ENCODE assay signal across 19 cellular contexts in the genomic region with DNA sequence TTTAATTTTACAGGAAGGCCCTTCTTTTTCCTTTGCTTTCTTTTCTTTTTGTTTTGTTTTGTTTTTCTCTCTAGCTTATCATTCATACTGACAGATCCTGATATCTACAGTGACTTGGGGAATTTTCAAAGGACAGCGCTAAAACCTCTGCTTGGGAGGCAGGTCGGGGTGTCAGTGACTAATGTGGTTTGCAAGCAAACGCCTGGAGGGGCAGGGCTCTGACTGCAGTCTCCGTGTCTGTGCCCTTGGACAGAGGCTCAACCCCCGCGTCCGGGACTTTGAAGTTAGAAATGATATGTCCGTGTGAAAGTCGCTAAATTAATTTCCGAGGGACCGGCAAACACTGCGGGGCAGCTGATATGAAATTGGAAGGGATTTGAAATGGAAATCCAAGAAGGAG.
A peak's percentile ranks its signal among the peaks of the same experiment; 100 is the strongest.
DNase-seq lines count a peak whose midpoint lies in the region; ATAC-seq, FAIRE-seq and TF ChIP-seq lines count a peak whose summit lies in the region.
"Had no signal": no experiment of that assay in that cellular context is flagged by ENCODE, and none has a peak within 500 bp of the region (broad histone marks: within the 10 kb centered on the region; RNA-seq: fewer than 3 reads in every experiment).

No MANE protein-coding gene starts in this region.

- no peak for TF ChIP-seq EP300 in HepG2 (IDR thresholded peaks at IDR 0.05; ENCODE audit: low read depth in 2 of 2, low read length in 2 of 2)
- TF ChIP-seq EP300 in HepG2 (CRISPR knock-in tag; IDR thresholded peaks at IDR 0.05; ENCODE audit: borderline replicate concordance), result no peak

- H3K27me3 Mint-ChIP-seq in chondrocyte (ENCODE audit: low read depth), result no peaks in the 10 kb centered on the region

- H4K20me1 ChIP-seq in HepG2 (ENCODE audit: insufficient read depth, low read length) (no peaks in the 10 kb centered on the region), PC-9 (ENCODE audit: insufficient read depth) (no peaks in the 10 kb centered on the region)

- H3K9me3 ChIP-seq in HepG2 (ENCODE audit: low read length) (peaks cover 9% of the 10 kb centered on the region), right lobe of liver (no peaks in the 10 kb centered on the region), PC-9 (ENCODE audit: insufficient read depth, low read depth) (no peaks in the 10 kb centered on the region)

- no peaks in the 10 kb centered on the region for H3K9me2 ChIP-seq in PC-9 (ENCODE audit: insufficient read depth)

- 15% methylated on average over 12 of the region's 12 CpGs for WGBS in HepG2 (ENCODE audit: low lambda C conversion rate)
- 61% methylated on average over 12 of the region's 12 CpGs for WGBS in right lobe of liver (ENCODE audit: insufficient coverage, low coverage, low lambda C conversion rate, missing lambda C conversion rate)

- no peaks in the 10 kb centered on the region for H3K27me3 ChIP-seq in HepG2 (ENCODE audit: control insufficient read depth in 1 of 2, insufficient read depth in 2 of 2, low read length in 2 of 2)
- no peaks in the 10 kb centered on the region for H3K27me3 ChIP-seq in right lobe of liver
- peaks cover 18% of the 10 kb centered on the region; the same call in 1 of the 2 replicates for H3K27me3 ChIP-seq in PC-9 (ENCODE audit: insufficient read depth, low read depth)
- H3K27me3 ChIP-seq: tibial artery had no signal

- no peak overlapping the region for H3K27ac ChIP-seq in HepG2 (ENCODE audit: extremely low read length, insufficient read depth, low read length)
- H3K27ac ChIP-seq in right lobe of liver, result no peak overlapping the region
- no peak overlapping the region for H3K27ac ChIP-seq in PC-9
- H3K27ac ChIP-seq: tibial artery had no signal

- H3K4me2 ChIP-seq in HepG2 (ENCODE audit: low read depth, low read length), result no peak overlapping the region
- no peak overlapping the region for H3K4me2 ChIP-seq in PC-9

- H3F3A ChIP-seq in PC-9 (ENCODE audit: insufficient read depth, low read depth), result no peaks in the 10 kb centered on the region

- H3K4me3 Mint-ChIP-seq in chondrocyte (ENCODE audit: unreplicated experiment), result peak overlapping the region; percentile 70
- H3K4me3 Mint-ChIP-seq: neural crest cell had no signal

- no peak overlapping the region for H3K9ac ChIP-seq in HepG2 (ENCODE audit: insufficient read depth, low read depth, low read length)

- POLR2A ChIA-PET in HepG2 (lab: Yijun Ruan, JAX), result no interaction called here
- POLR2A ChIA-PET in PC-9 (lab: Charles Lee; ENCODE audit: unreplicated experiment), result no interaction called here

- TF ChIP-seq RAD21 in HepG2 (CRISPR knock-in tag; IDR thresholded peaks at IDR 0.05), result no peak

- no peaks in the 10 kb centered on the region for H3K9me3 Mint-ChIP-seq in chondrocyte (ENCODE audit: low read depth)

- CTCF ChIA-PET in HepG2 (lab: Yijun Ruan, JAX; ENCODE audit: low intra/inter-chr PET ratio, low total read pairs) (no interaction called here), PC-9 (lab: Charles Lee) (no interaction called here)

- BruUV-seq in HepG2 (replicated peaks; lab: Mats Ljungman, UMichigan) (no TSS peak), PC-9 (replicated peaks; lab: Mats Ljungman, UMichigan) (no TSS peak)

- H3K4me1 ChIP-seq in HepG2 (ENCODE audit: insufficient read depth, low read length) (peaks cover 15% of the 10 kb centered on the region), right lobe of liver (no peaks in the 10 kb centered on the region), PC-9 (replicated peaks; ENCODE audit: insufficient read depth) (no peaks in the 10 kb centered on the region)
- H3K4me1 ChIP-seq: tibial artery had no signal

- no peak for FAIRE-seq in HepG2 (lab: Jason Lieb, UNC)
- FAIRE-seq in urothelium cell line (lab: Jason Lieb, UNC), result no peak
- FAIRE-seq: GM12892 had no signal

- peak; percentile 85 for ATAC-seq in HepG2
- ATAC-seq in right lobe of liver, result no peak

- peaks cover 12% of the 10 kb centered on the region for H3K4me1 Mint-ChIP-seq in chondrocyte (ENCODE audit: low read depth)

- peak overlapping the region; percentile 34 for H3K27ac Mint-ChIP-seq in chondrocyte (ENCODE audit: unreplicated experiment)
- H3K27ac Mint-ChIP-seq: activated T-helper 2 cell treated with anti-CD3 and anti-CD28 coated beads, Interferon-gamma antibody, Interleukin-2, Interleukin-4, amounts not matched to agents 10 μg/mL and 5 μg/mL and 100 μg/mL, durations not matched to agents 14 hours and 24 hours and 36 hours had no signal

- in situ Hi-C loops in HepG2 (cut with HindIII; ENCODE audit: extremely low pct_ligation_motif_present, low pct_unique_long_range_greater_than_20kb), result no loop called here

- no peaks in the 10 kb centered on the region for H3K79me2 ChIP-seq in HepG2 (ENCODE audit: insufficient read depth, low read length)
- no peaks in the 10 kb centered on the region for H3K79me2 ChIP-seq in PC-9 (ENCODE audit: low read depth)

- TF ChIP-seq POLR2A in HepG2 (IDR thresholded peaks at IDR 0.05; ENCODE audit: insufficient read depth in 1 of 2, low read depth in 2 of 2, low read length in 2 of 2) (no peak), right lobe of liver (IDR thresholded peaks at IDR 0.05) (no peak)

- no peaks in the 10 kb centered on the region for H3K36me3 Mint-ChIP-seq in chondrocyte (ENCODE audit: low read depth)

- H2AFZ ChIP-seq in HepG2 (ENCODE audit: low read length) (no peak overlapping the region), PC-9 (no peak overlapping the region)

- intact Hi-C loops in HepG2 (cut with micrococcal nuclease; ENCODE audit: unreplicated experiment) (no loop called here), right lobe of liver (cut with DNase I) (no loop called here), PC-9 (cut with micrococcal nuclease; ENCODE audit: unreplicated experiment) (no loop called here)

- TF ChIP-seq CTCF in HepG2 (CRISPR knock-in tag; IDR thresholded peaks at IDR 0.05) (no peak), right lobe of liver (IDR thresholded peaks at IDR 0.05) (no peak), chondrocyte (IDR thresholded peaks at IDR 0.05) (no peak), PC-9 (conservative IDR thresholded peaks at IDR 0.05) (no peak)

- no peak overlapping the region for H3K4me3 ChIP-seq in HepG2 (replicated peaks in 1 of 3; ENCODE audit: insufficient read depth in 1 of 3, low read depth in 2 of 3, low read length in 3 of 3)
- no peak overlapping the region for H3K4me3 ChIP-seq in right lobe of liver
- no peak overlapping the region for H3K4me3 ChIP-seq in PC-9
- H3K4me3 ChIP-seq: tibial artery had no signal

- H3K36me3 ChIP-seq in HepG2 (replicated peaks in 1 of 2; ENCODE audit: control insufficient read depth in 1 of 2, insufficient read depth in 2 of 2, low read length in 2 of 2) (no peaks in the 10 kb centered on the region), right lobe of liver (no peaks in the 10 kb centered on the region), PC-9 (ENCODE audit: low read depth) (no peaks in the 10 kb centered on the region)

- DNase-seq in HepG2 (ENCODE audit: low spot score) (peak; percentile 54), right lobe of liver (no peak), chondrocyte (ENCODE audit: low spot score) (no peak), mesenteric fat pad (ENCODE audit: low spot score) (peak; percentile 73), urothelium cell line (ENCODE audit: low spot score) (peak; percentile 7), NAMALWA (ENCODE audit: low spot score) (no peak), PC-9 (no peak)
- DNase-seq in activated T-cell treated with anti-CD3 and anti-CD28 coated beads, Interleukin-2, amount 50 U/mL, for 1 hour, result no peak
- DNase-seq: 8988T; C1 segment of cervical spinal cord; central memory CD4-positive, alpha-beta T cell; effector CD8-positive, alpha-beta T cell; mesenchymal stem cell; NCI-H1930; NCI-H526 had no signal

TF ChIP-seq in HepG2, 621 proteins besides CTCF, POLR2A, EP300 and RAD21:
- TF ChIP-seq NCOA2 (CRISPR knock-in tag; IDR thresholded peaks at IDR 0.05), result 0 out of 2 replicates have a peak, but pooled peaks have one; percentile 20
- TF ChIP-seq TCF7 (IDR thresholded peaks at IDR 0.05; ENCODE audit: low read depth), result peak; percentile 29; the same call in 1 of the 2 replicates
- TF ChIP-seq ZFP1 (CRISPR knock-in tag; IDR thresholded peaks at IDR 0.05), result no peak

Comparison
In these comparisons a context has a peak if more than half of its experiments do, and no peak if none do; other contexts are left out.
1. DNase-seq: peak in HepG2 (single experiment), mesenteric fat pad (single experiment) and urothelium cell line (single experiment); none in right lobe of liver (0 of 3), chondrocyte (single experiment), activated T-cell treated with anti-CD3 and anti-CD28 coated beads, Interleukin-2, amount 50 U/mL, for 1 hour (single experiment), NAMALWA (single experiment) and PC-9 (0 of 2).